In the genomic region with DNA sequence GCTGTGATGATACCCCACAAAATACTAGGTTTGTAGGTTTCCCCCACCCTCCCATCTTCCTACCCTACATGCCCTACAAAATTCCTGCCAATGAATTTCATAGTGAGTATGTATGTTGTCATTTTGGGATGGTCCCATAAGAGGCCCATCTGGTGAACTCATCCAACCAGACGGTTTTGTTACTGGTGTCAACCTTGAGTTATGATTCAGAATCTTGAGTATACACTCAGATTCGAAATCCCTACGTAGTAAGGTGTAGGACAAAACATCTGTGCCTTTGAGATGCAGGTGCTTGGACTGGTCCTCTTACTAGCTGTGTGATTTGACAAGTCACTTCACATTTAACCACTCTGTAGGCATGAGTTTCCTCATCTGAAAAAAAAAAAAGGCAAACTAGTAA, we compare ENCODE assay signal across 9 cellular contexts. TPM values are rescaled to one million over a fixed set of nuclear protein-coding genes. Genes with fewer than 3 reads are reported as not detected.
DNase-seq lines count a peak whose midpoint lies in the region; ATAC-seq, FAIRE-seq and TF ChIP-seq lines count a peak whose summit lies in the region.
"Had no signal": no experiment of that assay in that cellular context is flagged by ENCODE, and none has a peak within 500 bp of the region (broad histone marks: within the 10 kb centered on the region; RNA-seq: fewer than 3 reads in every experiment).

No MANE protein-coding gene starts in this region.

- ATAC-seq in GM19463 (IDR thresholded peaks at IDR 0.05; ENCODE audit: unreplicated experiment) (no peak), HG03439 (IDR thresholded peaks at IDR 0.05; ENCODE audit: unreplicated experiment) (no peak)

- POLR2A ChIA-PET in activated CD4-positive, alpha-beta memory T cell treated with anti-CD3 and anti-CD28 coated beads for 36 hours (lab: Charles Lee): interaction anchor here (0.7 to 10.7 kb wide), 12 partner anchors 8 to 1510 kb away, joined by 3 to 152 read pairs (median 5); a partner anchor contains a TSS

- intact Hi-C loops in activated CD4-positive, alpha-beta memory T cell treated with anti-CD3 and anti-CD28 coated beads for 36 hours (cut with micrococcal nuclease): no loop called here
- intact Hi-C loops in transverse colon (cut with DNase I; ENCODE audit: low total_unique reads): no loop called here

- peaks cover 76% of the 10 kb centered on the region for H3K79me2 ChIP-seq in keratinocyte (ENCODE audit: control insufficient read depth, insufficient read depth, low read length)

- H3K4me1 ChIP-seq in keratinocyte (ENCODE audit: control insufficient read depth, extremely low read depth, insufficient read depth, low read length): peaks cover 31% of the 10 kb centered on the region
- peaks cover 13 to 75% (median 55%) of the 10 kb centered on the region in 4 donors for H3K4me1 ChIP-seq in transverse colon

- 20 to 60% methylated on average over 1 to 3 of the region's 3 CpGs for WGBS in transverse colon (ENCODE audit: low coverage in 1 of 2), 2 donors

- no peak for TF ChIP-seq EP300 in transverse colon (IDR thresholded peaks at IDR 0.05; ENCODE audit: low read depth)

- no peaks in the 10 kb centered on the region for H3K27me3 ChIP-seq in keratinocyte (ENCODE audit: control insufficient read depth, extremely low read depth, insufficient read depth, low read length)
- H3K27me3 ChIP-seq in transverse colon: no peaks in the 10 kb centered on the region

- H3K4me1 Mint-ChIP-seq in activated naive CD4-positive, alpha-beta T cell treated with anti-CD3 and anti-CD28 coated beads, Interleukin-2, amount 50 U/mL, for 24 hours: peaks cover 54% of the 10 kb centered on the region
- peaks cover 51% of the 10 kb centered on the region for H3K4me1 Mint-ChIP-seq in activated CD4-positive, alpha-beta memory T cell treated with anti-CD3 and anti-CD28 coated beads for 36 hours (ENCODE audit: low read depth)

- H3K4me3 Mint-ChIP-seq in activated naive CD4-positive, alpha-beta T cell treated with anti-CD3 and anti-CD28 coated beads, Interleukin-2, amount 50 U/mL, for 24 hours: peak overlapping the region; percentile 97
- peak overlapping the region; percentile 95 for H3K4me3 Mint-ChIP-seq in activated CD4-positive, alpha-beta memory T cell treated with anti-CD3 and anti-CD28 coated beads for 36 hours

- TF ChIP-seq CTCF in keratinocyte (optimal IDR thresholded peaks at IDR 0.05 in 1 of 3, IDR thresholded peaks at IDR 0.05 in 1 of 3, conservative IDR thresholded peaks at IDR 0.05 in 1 of 3; ENCODE audit: extremely low read depth in 1 of 3, insufficient read depth in 2 of 3, low read length in 3 of 3) (no peak), transverse colon (IDR thresholded peaks at IDR 0.05) (no peak)

- FAIRE-seq in keratinocyte (lab: Jason Lieb, UNC): peak; percentile 53

- H3K36me3 Mint-ChIP-seq in activated naive CD4-positive, alpha-beta T cell treated with anti-CD3 and anti-CD28 coated beads, Interleukin-2, amount 50 U/mL, for 24 hours: peaks cover 40% of the 10 kb centered on the region
- H3K36me3 Mint-ChIP-seq in activated CD4-positive, alpha-beta memory T cell treated with anti-CD3 and anti-CD28 coated beads for 36 hours: peaks cover 72% of the 10 kb centered on the region

- no peaks in the 10 kb centered on the region for H3K27me3 Mint-ChIP-seq in activated naive CD4-positive, alpha-beta T cell treated with anti-CD3 and anti-CD28 coated beads, Interleukin-2, amount 50 U/mL, for 24 hours
- H3K27me3 Mint-ChIP-seq in activated CD4-positive, alpha-beta memory T cell treated with anti-CD3 and anti-CD28 coated beads for 36 hours: no peaks in the 10 kb centered on the region

- H2AFZ ChIP-seq in keratinocyte (ENCODE audit: control insufficient read depth, low read length): no peak overlapping the region

- H3K9me3 Mint-ChIP-seq in activated naive CD4-positive, alpha-beta T cell treated with anti-CD3 and anti-CD28 coated beads, Interleukin-2, amount 50 U/mL, for 24 hours: no peaks in the 10 kb centered on the region
- H3K9me3 Mint-ChIP-seq in activated CD4-positive, alpha-beta memory T cell treated with anti-CD3 and anti-CD28 coated beads for 36 hours: no peaks in the 10 kb centered on the region

- H3K9me1 ChIP-seq in keratinocyte (ENCODE audit: control insufficient read depth, extremely low read depth, insufficient read depth, low read length): peaks cover 3% of the 10 kb centered on the region

- no peaks in the 10 kb centered on the region for H3K9me3 ChIP-seq in keratinocyte (ENCODE audit: control insufficient read depth, low read depth, low read length)
- H3K9me3 ChIP-seq in transverse colon: no peaks in the 10 kb centered on the region

- peak overlapping the region; percentile 97 for H3K4me2 ChIP-seq in keratinocyte (ENCODE audit: control insufficient read depth, extremely low read depth, insufficient read depth, low read depth, low read length)

- DNase-seq in activated naive CD4-positive, alpha-beta T cell treated with anti-CD3 and anti-CD28 coated beads, Interleukin-2, amount 50 U/mL, for 16 hours: no peak
- DNase-seq in activated CD4-positive, alpha-beta memory T cell treated with anti-CD3 and anti-CD28 coated beads for 36 hours: peak; percentile 55
- DNase-seq in keratinocyte (ENCODE audit: low read depth, low spot score): peak; percentile 73
- no peak for DNase-seq in transverse colon
- DNase-seq in C1 segment of cervical spinal cord (lab: John Stamatoyannopoulos, UW): no peak
- DNase-seq: NCI-H226 had no signal

- H4K20me1 ChIP-seq in keratinocyte (ENCODE audit: control insufficient read depth, extremely low read depth, insufficient read depth, low read length): peaks cover 2% of the 10 kb centered on the region

- H3K9ac ChIP-seq in keratinocyte (ENCODE audit: control insufficient read depth, extremely low read depth, insufficient read depth, low read length): no peak overlapping the region

- CTCF ChIA-PET in activated CD4-positive, alpha-beta memory T cell treated with anti-CD3 and anti-CD28 coated beads for 36 hours (lab: Charles Lee): interaction anchor here (0.8 to 10.1 kb wide), 7 partner anchors 21 to 157 kb away, joined by 3 to 111 read pairs (median 9); a partner anchor contains a TSS

- in situ Hi-C loops in transverse colon (cut with MboI; ENCODE audit: low pct_ligation_motif_present in 1 of 4, low pct_unique_long_range_greater_than_20kb in 1 of 4, low sequenced_read_pairs in 3 of 4): loop anchor here in 1 of 4 donors (25.0 kb wide), 1 partner anchor 528 kb away; a partner anchor contains a TSS

- H3K27ac ChIP-seq in keratinocyte (ENCODE audit: control insufficient read depth, insufficient read depth, low read length): peak overlapping the region; percentile 90
- H3K27ac ChIP-seq in transverse colon: peak overlapping the region; percentile 96 to 99 (median 98)

- peaks cover 3 to 20% of the 10 kb centered on the region in 2 experiments for H3K36me3 ChIP-seq in keratinocyte (ENCODE audit: control insufficient read depth in 2 of 2, extremely low read depth in 1 of 2, insufficient read depth in 2 of 2, low read length in 2 of 2)
- no peaks in the 10 kb centered on the region for H3K36me3 ChIP-seq in transverse colon

- H3K4me3 ChIP-seq in keratinocyte (ENCODE audit: control insufficient read depth in 2 of 3, extremely low read depth in 1 of 3, insufficient read depth in 2 of 3, low read depth in 1 of 3, low read length in 3 of 3): peak overlapping the region in 2 of 3 experiments; percentile 85 to 93
- no peak overlapping the region for H3K4me3 ChIP-seq in transverse colon

- TF ChIP-seq POLR2A in transverse colon (IDR thresholded peaks at IDR 0.05): no peak

- H3K27ac Mint-ChIP-seq in activated naive CD4-positive, alpha-beta T cell treated with anti-CD3 and anti-CD28 coated beads, Interleukin-2, amount 50 U/mL, for 24 hours: peak overlapping the region; percentile 99
- H3K27ac Mint-ChIP-seq in activated CD4-positive, alpha-beta memory T cell treated with anti-CD3 and anti-CD28 coated beads for 36 hours: peak overlapping the region; percentile 99

- dilution Hi-C loops in keratinocyte (cut with MboI; ENCODE audit: extremely low pct_ligation_motif_present, low sequenced_read_pairs): no loop called here

RNA-seq across cellular contexts. Expression of a gene that starts 3.6 kb away (rescaled TPM):
- total RNA-seq in activated CD4-positive, alpha-beta memory T cell treated with anti-CD3 and anti-CD28 coated beads for 36 hours: 10 to 100 TPM; 74.0 to 74.9 TPM
- polyA plus RNA-seq in keratinocyte: 32.5 to 65.7 TPM (median 44.8 TPM) in 3 replicates
- 12.0 TPM for polyA plus RNA-seq in keratinocyte (2011; ENCODE audit: low read depth)
- polyA plus RNA-seq in keratinocyte (2011; cell fraction: cytosol; rRNA removed): 51.5 and 97.0 TPM in 2 replicates
- 42.4 and 77.3 TPM in 2 replicates for polyA plus RNA-seq in keratinocyte (2011; cell fraction: nucleus; rRNA removed)
- 24.0 and 37.9 TPM in 2 replicates for polyA plus RNA-seq in keratinocyte (2012; ENCODE audit: low replicate concordance)
- 80.2 to 214 TPM (median 148 TPM) in 3 replicates for polyA minus RNA-seq in keratinocyte
- 47.4 TPM for polyA minus RNA-seq in keratinocyte (2011; cell fraction: cytosol; rRNA and poly(A)+ RNA removed)
- polyA minus RNA-seq in keratinocyte (2011; cell fraction: nucleus; rRNA and poly(A)+ RNA removed): 24.1 and 25.4 TPM in 2 replicates
- 100 to 1,000 TPM in 1 of 4 donors, 10 to 100 TPM in 3; 24.8 to 102 (median 38.8) TPM for total RNA-seq in transverse colon

RNA-seq across cellular contexts. Expression of a gene that starts 55.6 kb away (rescaled TPM):
- total RNA-seq in activated CD4-positive, alpha-beta memory T cell treated with anti-CD3 and anti-CD28 coated beads for 36 hours: not detected
- polyA plus RNA-seq in keratinocyte: 0.03 TPM in 2 of 3 replicates, not detected in the other
- polyA plus RNA-seq in keratinocyte (2011; ENCODE audit: low read depth): not detected
- polyA plus RNA-seq in keratinocyte (2011; cell fraction: cytosol; rRNA removed): not detected in 2 replicates
- polyA plus RNA-seq in keratinocyte (2011; cell fraction: nucleus; rRNA removed): 0.06 TPM in 1 of 2 replicates, not detected in the other
- polyA plus RNA-seq in keratinocyte (2012; ENCODE audit: low replicate concordance): not detected in 2 replicates
- not detected in 3 replicates for polyA minus RNA-seq in keratinocyte
- polyA minus RNA-seq in keratinocyte (2011; cell fraction: cytosol; rRNA and poly(A)+ RNA removed): not detected
- polyA minus RNA-seq in keratinocyte (2011; cell fraction: nucleus; rRNA and poly(A)+ RNA removed): not detected in 2 replicates
- total RNA-seq in transverse colon: not detected

Comparison
In these comparisons a context has a peak if more than half of its experiments do, and no peak if none do; other contexts are left out.
1. DNase-seq: peak in activated CD4-positive, alpha-beta memory T cell treated with anti-CD3 and anti-CD28 coated beads for 36 hours (single experiment) and keratinocyte (single experiment); none in activated naive CD4-positive, alpha-beta T cell treated with anti-CD3 and anti-CD28 coated beads, Interleukin-2, amount 50 U/mL, for 16 hours (single experiment), transverse colon (single experiment) and C1 segment of cervical spinal cord (0 of 14).
2. H3K4me3 ChIP-seq: peak in keratinocyte (2 of 3); none in transverse colon (0 of 4).